In the genomic region with DNA sequence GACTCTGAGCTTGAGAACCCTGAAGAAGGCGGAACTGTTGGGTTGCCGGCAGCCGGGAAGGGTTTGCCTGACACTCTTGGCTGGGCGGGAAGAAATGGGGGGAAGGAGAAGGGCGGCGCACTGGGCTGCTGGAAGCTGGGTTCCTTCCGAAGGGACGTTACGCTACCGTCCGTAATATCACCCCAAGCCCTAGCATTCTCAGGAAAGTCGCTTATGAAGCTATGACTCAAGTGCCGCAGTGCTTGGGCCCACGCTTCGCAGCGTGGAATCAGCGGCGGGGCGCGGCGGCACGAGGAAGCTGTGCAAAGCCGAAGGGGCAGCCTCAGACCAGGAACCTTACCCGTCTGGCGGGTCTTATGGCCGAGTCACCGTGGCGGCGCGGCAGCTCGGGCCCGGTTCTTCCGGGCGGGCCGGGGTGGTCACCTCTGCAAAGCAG, we compare ENCODE assay signal across 8 cellular contexts. TPM values are rescaled to one million over a fixed set of nuclear protein-coding genes. Genes with fewer than 3 reads are reported as not detected.
A peak's percentile ranks its signal among the peaks of the same experiment; 100 is the strongest.
DNase-seq lines count a peak whose midpoint lies in the region; ATAC-seq and TF ChIP-seq lines count a peak whose summit lies in the region.

No MANE protein-coding gene starts in this region.

- no peaks in the 10 kb centered on the region for H3K27me3 Mint-ChIP-seq in GM23338 (ENCODE audit: insufficient read depth, low read depth, poor library complexity)
- H3K27me3 Mint-ChIP-seq in activated naive CD8-positive, alpha-beta T cell, result peaks cover 4% of the 10 kb centered on the region

- no peaks in the 10 kb centered on the region for H4K20me1 ChIP-seq in GM23338 (replicated peaks; ENCODE audit: insufficient read depth)

- no peaks in the 10 kb centered on the region for H3K36me3 ChIP-seq in GM23338 (ENCODE audit: insufficient read depth)
- H3K36me3 ChIP-seq in Panc1 (ENCODE audit: control insufficient read depth, insufficient read depth, low read length), result no peaks in the 10 kb centered on the region; the same call in 1 of the 2 replicates
- no peaks in the 10 kb centered on the region for H3K36me3 ChIP-seq in prostate gland
- no peaks in the 10 kb centered on the region for H3K36me3 ChIP-seq in urinary bladder (ENCODE audit: insufficient read depth)
- H3K36me3 ChIP-seq in HAP-1 (replicated peaks), result no peaks in the 10 kb centered on the region

- 0 out of 2 replicates have a peak, but pooled peaks cover 3% of the 10 kb centered on the region for H3F3A ChIP-seq in GM23338 (replicated peaks; ENCODE audit: low read depth)

- peak; percentile 75 for ATAC-seq in GM23338
- ATAC-seq in Panc1, result peak; percentile 91

- peaks cover 37% of the 10 kb centered on the region for H3K9me2 ChIP-seq in GM23338 (ENCODE audit: insufficient read depth)

- H3K79me2 ChIP-seq in GM23338 (replicated peaks; ENCODE audit: insufficient read depth), result no peaks in the 10 kb centered on the region

- CTCF ChIA-PET in Panc1 (lab: Charles Lee), result no interaction called here

- no TSS peak for BruUV-seq in Panc1 (replicated peaks; lab: Mats Ljungman, UMichigan)

- H3K27ac ChIP-seq in GM23338 (ENCODE audit: low read depth) (no peak overlapping the region), Panc1 (ENCODE audit: low read length) (peak overlapping the region; percentile 74), prostate gland (peak overlapping the region; percentile 46 to 65), urinary bladder (ENCODE audit: low read depth) (peak overlapping the region; percentile 31)

- 62% methylated on average over 30 of the region's 35 CpGs for WGBS in prostate gland
- 33% methylated on average over 35 of the region's 35 CpGs for WGBS in urinary bladder

- H3K9me3 Mint-ChIP-seq in GM23338, result peaks cover 4% of the 10 kb centered on the region
- H3K9me3 Mint-ChIP-seq in activated naive CD8-positive, alpha-beta T cell (ENCODE audit: low read depth), result no peaks in the 10 kb centered on the region

- H3K4me3 ChIP-seq in GM23338 (peak overlapping the region; percentile 71), Panc1 (ENCODE audit: low read depth in 2 of 2, low read length in 2 of 2) (peak overlapping the region; percentile 52 to 57), prostate gland (peak overlapping the region; percentile 27 to 30), urinary bladder (ENCODE audit: low read depth, low read length) (peak overlapping the region; percentile 5), HAP-1 (no peak overlapping the region)

- H2AFZ ChIP-seq in GM23338, result peak overlapping the region; percentile 97

- H3K27ac Mint-ChIP-seq in GM23338, result no peak overlapping the region
- H3K27ac Mint-ChIP-seq in activated naive CD8-positive, alpha-beta T cell, result peak overlapping the region; percentile 76

- intact Hi-C loops in Panc1 (cut with micrococcal nuclease; ENCODE audit: unreplicated experiment), result no loop called here
- intact Hi-C loops in cardiac septum (cut with DNase I), result loop anchor here (5.0 kb wide), 1 partner anchor 62 kb away; no protein-coding TSS in a partner anchor
- intact Hi-C loops in prostate gland (cut with DNase I), result no loop called here

- POLR2A ChIA-PET in Panc1 (lab: Charles Lee), result interaction anchor here (0.6 kb wide), 1 partner anchor 61 kb away, joined by 4 read pairs; no protein-coding TSS in a partner anchor

- peak overlapping the region; percentile 83 for H3K4me2 ChIP-seq in GM23338

- no peaks in the 10 kb centered on the region for H3K4me1 Mint-ChIP-seq in GM23338
- peaks cover 20% of the 10 kb centered on the region for H3K4me1 Mint-ChIP-seq in activated naive CD8-positive, alpha-beta T cell (ENCODE audit: low read depth)

- H3K27me3 ChIP-seq in GM23338 (ENCODE audit: insufficient read depth) (peaks cover 3% of the 10 kb centered on the region; the same call in 1 of the 2 replicates), Panc1 (ENCODE audit: control insufficient read depth, insufficient read depth, low read length) (no peaks in the 10 kb centered on the region), prostate gland (replicated peaks; ENCODE audit: insufficient read depth) (no peaks in the 10 kb centered on the region), HAP-1 (ENCODE audit: low read depth) (peaks cover 10% of the 10 kb centered on the region)

- H3K4me1 ChIP-seq in GM23338 (ENCODE audit: insufficient read depth) (peaks cover 4% of the 10 kb centered on the region; the same call in 1 of the 2 replicates), Panc1 (ENCODE audit: control insufficient read depth, insufficient read depth, low read length) (no peaks in the 10 kb centered on the region), prostate gland (replicated peaks) (peaks cover 13% of the 10 kb centered on the region), urinary bladder (ENCODE audit: insufficient read depth) (peaks cover 3% of the 10 kb centered on the region), HAP-1 (no peaks in the 10 kb centered on the region)

- H3K36me3 Mint-ChIP-seq in GM23338 (ENCODE audit: low read depth), result peaks cover 2% of the 10 kb centered on the region; the same call in 2 of the 3 replicates
- peaks cover 4% of the 10 kb centered on the region for H3K36me3 Mint-ChIP-seq in activated naive CD8-positive, alpha-beta T cell

- H3K9me3 ChIP-seq in Panc1 (ENCODE audit: control insufficient read depth, insufficient read depth, low read depth, low read length) (no peaks in the 10 kb centered on the region), prostate gland (no peaks in the 10 kb centered on the region), HAP-1 (no peaks in the 10 kb centered on the region)

- no peak for TF ChIP-seq CTCF in GM23338 (conservative IDR thresholded peaks at IDR 0.05; ENCODE audit: low read depth in 2 of 2)
- TF ChIP-seq CTCF in Panc1 (IDR thresholded peaks at IDR 0.05), result no peak
- TF ChIP-seq CTCF in prostate gland (IDR thresholded peaks at IDR 0.05), result no peak

- no peak overlapping the region for H3K4me3 Mint-ChIP-seq in GM23338
- H3K4me3 Mint-ChIP-seq in activated naive CD8-positive, alpha-beta T cell, result peak overlapping the region; percentile 85

- TF ChIP-seq POLR2A in prostate gland (IDR thresholded peaks at IDR 0.05), result no peak

- DNase-seq in DMS79 treated with DMSO at 0.1 percent for 48 hours (lab: John Stamatoyannopoulos, UW), result peak; percentile 78
- peak; percentile 74 for DNase-seq in GM23338 (ENCODE audit: low spot score)
- no peak for DNase-seq in Panc1 (ENCODE audit: low read depth, low spot score)
- peak; percentile 84 for DNase-seq in cardiac septum (ENCODE audit: low spot score)
- no peak for DNase-seq in prostate gland (ENCODE audit: low spot score)
- no peak for DNase-seq in HAP-1 (ENCODE audit: low spot score in 2 of 2)

- in situ Hi-C loops in Panc1 (cut with HindIII; ENCODE audit: low pct_unique_long_range_greater_than_20kb, low sequenced_read_pairs) (no loop called here), HAP-1 (cut with MboI; ENCODE audit: low sequenced_read_pairs) (no loop called here)

TF ChIP-seq in GM23338, 12 proteins besides CTCF, POLR2A, EP300 and RAD21:
- TF ChIP-seq, protein P1, sequence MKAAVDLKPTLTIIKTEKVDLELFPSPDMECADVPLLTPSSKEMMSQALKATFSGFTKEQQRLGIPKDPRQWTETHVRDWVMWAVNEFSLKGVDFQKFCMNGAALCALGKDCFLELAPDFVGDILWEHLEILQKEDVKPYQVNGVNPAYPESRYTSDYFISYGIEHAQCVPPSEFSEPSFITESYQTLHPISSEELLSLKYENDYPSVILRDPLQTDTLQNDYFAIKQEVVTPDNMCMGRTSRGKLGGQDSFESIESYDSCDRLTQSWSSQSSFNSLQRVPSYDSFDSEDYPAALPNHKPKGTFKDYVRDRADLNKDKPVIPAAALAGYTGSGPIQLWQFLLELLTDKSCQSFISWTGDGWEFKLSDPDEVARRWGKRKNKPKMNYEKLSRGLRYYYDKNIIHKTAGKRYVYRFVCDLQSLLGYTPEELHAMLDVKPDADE (IDR thresholded peaks at IDR 0.05), result no peak
- TF ChIP-seq POLR2AphosphoS5 (IDR thresholded peaks at IDR 0.05; ENCODE audit: low read depth) (peak; percentile 59), NANOG (IDR thresholded peaks at IDR 0.05; ENCODE audit: borderline replicate concordance) (0 out of 2 replicates have a peak, but pooled peaks have one; percentile 5), JUNB (IDR thresholded peaks at IDR 0.05; ENCODE audit: unreplicated experiment) (no peak), ZNF114 (CRISPR knock-in tag; IDR thresholded peaks at IDR 0.05) (no peak), ZNF331 (CRISPR knock-in tag; IDR thresholded peaks at IDR 0.05; ENCODE audit: low read depth) (no peak), STAT1 (IDR thresholded peaks at IDR 0.05; ENCODE audit: unreplicated experiment) (no peak)

RNA-seq across cellular contexts. Expression of a gene that starts 50.2 kb away (rescaled TPM):
- 0.31 TPM in 1 of 2 replicates, not detected in the other for total RNA-seq in GM23338 (2014; rRNA removed; shearing (Covaris generic))
- 0.29 and 0.35 TPM in 2 replicates for polyA plus RNA-seq in GM23338 (2016; fragmentation: Nextera tagmentation; extraction: Ambion mirVana)
- 0.23 TPM for total RNA-seq in Panc1 (2021; ENCODE audit: unreplicated experiment)
- polyA plus RNA-seq in Panc1 (2012; ENCODE audit: insufficient read length), result 0.45 TPM
- total RNA-seq in cardiac septum, result not detected
- total RNA-seq in prostate gland, result under 1 TPM in 1 of 2 donors, not detected in 1; 0.91 TPM
- 2.3 TPM for total RNA-seq in urinary bladder
- 1.3 TPM for polyA plus RNA-seq in urinary bladder

RNA-seq across cellular contexts. Expression of a gene that starts 51.3 kb away (rescaled TPM):
- total RNA-seq in GM23338 (2014; rRNA removed; shearing (Covaris generic)), result 0.21 TPM in 1 of 2 replicates, not detected in the other
- polyA plus RNA-seq in GM23338 (2016; fragmentation: Nextera tagmentation; extraction: Ambion mirVana), result 0.53 TPM in 1 of 2 replicates, not detected in the other
- 1.2 TPM for total RNA-seq in Panc1 (2021; ENCODE audit: unreplicated experiment)
- 2.2 TPM for polyA plus RNA-seq in Panc1 (2012; ENCODE audit: insufficient read length)
- 12.4 TPM for total RNA-seq in cardiac septum
- total RNA-seq in prostate gland, result 100 to 1,000 TPM in 1 of 2 donors, 10 to 100 TPM in 1; 31.8 to 139 TPM
- 102 TPM for total RNA-seq in urinary bladder
- polyA plus RNA-seq in urinary bladder, result 23.5 TPM

Comparison
In these comparisons a context has a peak if more than half of its experiments do, and no peak if none do; other contexts are left out.
1. DNase-seq: peak in DMS79 treated with DMSO at 0.1 percent for 48 hours (single experiment), GM23338 (single experiment) and cardiac septum (single experiment); none in Panc1 (single experiment), prostate gland (single experiment) and HAP-1 (0 of 2).